ENCODE assay signal across 17 cellular contexts in genomic region chr5:57429513-57430120, GRCh38. TPM values are rescaled to one million over a fixed set of nuclear protein-coding genes. Genes with fewer than 3 reads are reported as not detected.
"Had no signal": no experiment of that assay in that cellular context is flagged by ENCODE, and none has a peak within 500 bp of the region (broad histone marks: within the 10 kb centered on the region; RNA-seq: fewer than 3 reads in every experiment).

No MANE protein-coding gene starts in this region.

- H3K4me1 ChIP-seq: thyroid gland had no signal

- H3K4me3 Mint-ChIP-seq: activated CD4-positive, alpha-beta T cell treated with anti-CD3 and anti-CD28 coated beads, Interleukin-2, amount 10 ng/mL, durations not matched to agents 7 days and 5 days; activated naive CD4-positive, alpha-beta T cell treated with anti-CD3 and anti-CD28 coated beads, Interleukin-2, amount 50 U/mL, for 24 hours; memory B cell; neural crest cell had no signal

- H3K36me3 Mint-ChIP-seq: activated naive CD4-positive, alpha-beta T cell treated with anti-CD3 and anti-CD28 coated beads, Interleukin-2, amount 50 U/mL, for 24 hours; memory B cell had no signal

- ATAC-seq: left colon, pancreas had no signal

- H3K27ac ChIP-seq: pancreas, thyroid gland had no signal

- H3K4me2 ChIP-seq: SK-N-SH had no signal

- H3K27ac Mint-ChIP-seq: activated CD4-positive, alpha-beta T cell treated with anti-CD3 and anti-CD28 coated beads, Interleukin-2, amount 10 ng/mL, durations not matched to agents 7 days and 5 days; activated naive CD4-positive, alpha-beta T cell treated with anti-CD3 and anti-CD28 coated beads, Interleukin-2, amount 50 U/mL, for 24 hours; memory B cell had no signal

- H3K36me3 ChIP-seq: pancreas, thyroid gland had no signal

- H3K4me1 Mint-ChIP-seq: activated CD4-positive, alpha-beta T cell treated with anti-CD3 and anti-CD28 coated beads, Interleukin-2, amount 10 ng/mL, durations not matched to agents 7 days and 5 days; activated naive CD4-positive, alpha-beta T cell treated with anti-CD3 and anti-CD28 coated beads, Interleukin-2, amount 50 U/mL, for 24 hours; memory B cell had no signal

- H3K9me3 Mint-ChIP-seq: activated CD4-positive, alpha-beta T cell treated with anti-CD3 and anti-CD28 coated beads, Interleukin-2, amount 10 ng/mL, durations not matched to agents 7 days and 5 days; activated naive CD4-positive, alpha-beta T cell treated with anti-CD3 and anti-CD28 coated beads, Interleukin-2, amount 50 U/mL, for 24 hours; memory B cell had no signal

- H3K9ac ChIP-seq: SK-N-SH had no signal

- H3K27me3 ChIP-seq: pancreas, thyroid gland had no signal

- DNase-seq: activated CD4-positive, alpha-beta T cell treated with anti-CD3 and anti-CD28 coated beads, Interleukin-2, amount 10 ng/mL, durations not matched to agents 7 days and 5 days; activated CD4-positive, CD25-positive, alpha-beta regulatory T cell; activated T-cell treated with anti-CD3 and anti-CD28 coated beads for 4 hours; dermis blood vessel endothelial cell; hypothalamus; left colon; pancreas; SK-N-SH; stimulated activated CD4-positive, alpha-beta T cell treated with anti-CD3 and anti-CD28 coated beads, Interleukin-15, amount 100 ng/mL, for 24 hours; stimulated activated CD4-positive, alpha-beta T cell treated with anti-CD3 and anti-CD28 coated beads, Interleukin-4, amount 100 ng/mL, for 4 hours; T-helper 1 cell; thyroid gland had no signal

- H3K9me3 ChIP-seq: pancreas, SK-N-SH, thyroid gland had no signal

- H3K4me3 ChIP-seq: pancreas, thyroid gland had no signal

RNA-seq across cellular contexts. Expression of gene ACTBL2, which starts 53.0 kb away (rescaled TPM):
- total RNA-seq: activated CD4-positive, alpha-beta T cell treated with anti-CD3 and anti-CD28 coated beads, Interleukin-2, amount 10 ng/mL, durations not matched to agents 7 days and 5 days; activated CD8-positive, alpha-beta memory T cell treated with anti-CD3 and anti-CD28 coated beads for 36 hours; left colon; neural crest cell; skeletal muscle tissue had no signal
- polyA plus RNA-seq: pancreas had no signal
